ENCODE assay signal across 1 cellular context in the genomic region with DNA sequence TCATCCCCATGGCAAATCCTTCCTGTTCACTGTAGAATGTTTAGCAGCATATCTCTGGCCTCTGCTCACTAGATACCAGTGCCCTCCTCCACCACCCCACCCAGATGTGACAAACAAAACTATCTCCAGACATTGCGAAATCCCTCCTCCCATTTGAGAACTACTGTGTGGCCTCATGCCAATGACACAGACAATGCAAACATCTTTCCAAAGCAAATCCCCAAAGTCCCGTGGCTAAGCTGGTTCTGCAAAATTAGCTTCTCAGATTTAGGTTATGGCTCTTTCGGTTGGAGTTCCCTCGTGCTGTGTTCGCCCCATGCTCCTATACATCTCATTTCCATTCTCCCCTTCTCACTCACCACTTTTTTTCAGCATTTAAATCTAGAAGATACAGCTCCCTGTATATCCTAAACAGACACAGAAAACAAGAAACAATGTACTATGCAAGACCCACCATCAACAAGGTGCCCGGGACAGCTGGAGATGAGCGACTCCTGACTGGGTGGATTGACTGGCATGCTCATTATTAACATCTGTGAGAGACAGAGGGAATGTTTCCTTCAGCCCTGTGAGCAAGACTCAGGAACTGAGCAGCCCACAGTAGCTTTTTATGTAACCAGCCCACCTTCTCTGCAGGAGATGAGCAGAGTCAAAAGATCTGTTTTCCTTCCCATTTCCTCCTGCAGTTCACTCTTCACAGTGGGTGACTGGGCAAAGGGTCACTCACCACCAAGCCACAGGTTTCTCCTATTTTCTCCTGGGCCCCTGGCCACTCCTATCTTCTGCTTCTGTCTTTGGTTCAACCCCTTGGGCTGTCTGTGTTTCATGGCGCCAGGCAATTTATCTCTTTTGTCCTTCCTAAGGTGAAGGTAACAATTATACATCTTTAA.
TF ChIP-seq lines count a peak whose summit lies in the region.

No MANE protein-coding gene starts in this region.

TF ChIP-seq in HepG2, 621 proteins besides CTCF, POLR2A, EP300 and RAD21 (continued from another document and continues in another):
- TF ChIP-seq, protein P1, sequence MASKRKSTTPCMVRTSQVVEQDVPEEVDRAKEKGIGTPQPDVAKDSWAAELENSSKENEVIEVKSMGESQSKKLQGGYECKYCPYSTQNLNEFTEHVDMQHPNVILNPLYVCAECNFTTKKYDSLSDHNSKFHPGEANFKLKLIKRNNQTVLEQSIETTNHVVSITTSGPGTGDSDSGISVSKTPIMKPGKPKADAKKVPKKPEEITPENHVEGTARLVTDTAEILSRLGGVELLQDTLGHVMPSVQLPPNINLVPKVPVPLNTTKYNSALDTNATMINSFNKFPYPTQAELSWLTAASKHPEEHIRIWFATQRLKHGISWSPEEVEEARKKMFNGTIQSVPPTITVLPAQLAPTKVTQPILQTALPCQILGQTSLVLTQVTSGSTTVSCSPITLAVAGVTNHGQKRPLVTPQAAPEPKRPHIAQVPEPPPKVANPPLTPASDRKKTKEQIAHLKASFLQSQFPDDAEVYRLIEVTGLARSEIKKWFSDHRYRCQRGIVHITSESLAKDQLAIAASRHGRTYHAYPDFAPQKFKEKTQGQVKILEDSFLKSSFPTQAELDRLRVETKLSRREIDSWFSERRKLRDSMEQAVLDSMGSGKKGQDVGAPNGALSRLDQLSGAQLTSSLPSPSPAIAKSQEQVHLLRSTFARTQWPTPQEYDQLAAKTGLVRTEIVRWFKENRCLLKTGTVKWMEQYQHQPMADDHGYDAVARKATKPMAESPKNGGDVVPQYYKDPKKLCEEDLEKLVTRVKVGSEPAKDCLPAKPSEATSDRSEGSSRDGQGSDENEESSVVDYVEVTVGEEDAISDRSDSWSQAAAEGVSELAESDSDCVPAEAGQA (IDR thresholded peaks at IDR 0.05; ENCODE audit: low read depth): no peak
- TF ChIP-seq, protein P1 (CRISPR knock-in tag; IDR thresholded peaks at IDR 0.05; ENCODE audit: borderline replicate concordance): no peak
- TF ChIP-seq IKZF4 (CRISPR knock-in tag; IDR thresholded peaks at IDR 0.05; ENCODE audit: borderline replicate concordance, low read depth, not compliant biosample characterization): no peak
- TF ChIP-seq, protein P2, sequence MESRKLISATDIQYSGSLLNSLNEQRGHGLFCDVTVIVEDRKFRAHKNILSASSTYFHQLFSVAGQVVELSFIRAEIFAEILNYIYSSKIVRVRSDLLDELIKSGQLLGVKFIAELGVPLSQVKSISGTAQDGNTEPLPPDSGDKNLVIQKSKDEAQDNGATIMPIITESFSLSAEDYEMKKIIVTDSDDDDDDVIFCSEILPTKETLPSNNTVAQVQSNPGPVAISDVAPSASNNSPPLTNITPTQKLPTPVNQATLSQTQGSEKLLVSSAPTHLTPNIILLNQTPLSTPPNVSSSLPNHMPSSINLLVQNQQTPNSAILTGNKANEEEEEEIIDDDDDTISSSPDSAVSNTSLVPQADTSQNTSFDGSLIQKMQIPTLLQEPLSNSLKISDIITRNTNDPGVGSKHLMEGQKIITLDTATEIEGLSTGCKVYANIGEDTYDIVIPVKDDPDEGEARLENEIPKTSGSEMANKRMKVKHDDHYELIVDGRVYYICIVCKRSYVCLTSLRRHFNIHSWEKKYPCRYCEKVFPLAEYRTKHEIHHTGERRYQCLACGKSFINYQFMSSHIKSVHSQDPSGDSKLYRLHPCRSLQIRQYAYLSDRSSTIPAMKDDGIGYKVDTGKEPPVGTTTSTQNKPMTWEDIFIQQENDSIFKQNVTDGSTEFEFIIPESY (CRISPR knock-in tag; IDR thresholded peaks at IDR 0.05): no peak
- peak; percentile 22; the same call in 1 of the 2 replicates for TF ChIP-seq ETV5 (CRISPR knock-in tag; IDR thresholded peaks at IDR 0.05; ENCODE audit: borderline replicate concordance)
- TF ChIP-seq MATR3 (CRISPR knock-in tag; IDR thresholded peaks at IDR 0.05): no peak
- TF ChIP-seq, protein P3, sequence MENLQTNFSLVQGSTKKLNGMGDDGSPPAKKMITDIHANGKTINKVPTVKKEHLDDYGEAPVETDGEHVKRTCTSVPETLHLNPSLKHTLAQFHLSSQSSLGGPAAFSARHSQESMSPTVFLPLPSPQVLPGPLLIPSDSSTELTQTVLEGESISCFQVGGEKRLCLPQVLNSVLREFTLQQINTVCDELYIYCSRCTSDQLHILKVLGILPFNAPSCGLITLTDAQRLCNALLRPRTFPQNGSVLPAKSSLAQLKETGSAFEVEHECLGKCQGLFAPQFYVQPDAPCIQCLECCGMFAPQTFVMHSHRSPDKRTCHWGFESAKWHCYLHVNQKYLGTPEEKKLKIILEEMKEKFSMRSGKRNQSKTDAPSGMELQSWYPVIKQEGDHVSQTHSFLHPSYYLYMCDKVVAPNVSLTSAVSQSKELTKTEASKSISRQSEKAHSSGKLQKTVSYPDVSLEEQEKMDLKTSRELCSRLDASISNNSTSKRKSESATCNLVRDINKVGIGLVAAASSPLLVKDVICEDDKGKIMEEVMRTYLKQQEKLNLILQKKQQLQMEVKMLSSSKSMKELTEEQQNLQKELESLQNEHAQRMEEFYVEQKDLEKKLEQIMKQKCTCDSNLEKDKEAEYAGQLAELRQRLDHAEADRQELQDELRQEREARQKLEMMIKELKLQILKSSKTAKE (CRISPR knock-in tag; IDR thresholded peaks at IDR 0.05; ENCODE audit: borderline replicate concordance): peak; percentile 95
- TF ChIP-seq, protein P4, sequence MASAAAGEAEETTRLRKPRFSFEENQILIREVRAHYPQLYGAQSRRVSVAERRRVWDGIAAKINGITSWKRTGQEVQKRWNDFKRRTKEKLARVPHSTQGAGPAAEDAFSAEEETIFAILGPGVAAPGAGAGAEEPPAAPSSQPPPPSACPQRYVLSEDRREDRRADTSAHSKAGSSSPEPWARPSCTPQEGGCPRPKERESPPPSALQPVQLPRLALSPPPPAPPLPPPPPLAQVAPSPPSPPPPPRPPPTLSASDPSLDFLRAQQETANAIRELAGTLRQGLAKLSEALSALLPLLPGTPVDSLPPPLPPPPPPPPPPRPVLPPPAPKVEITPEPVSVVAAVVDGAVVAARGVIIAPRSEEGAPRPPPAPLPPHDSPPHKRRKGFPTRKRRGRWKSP (CRISPR knock-in tag; IDR thresholded peaks at IDR 0.05): peak; percentile 69; the same call in 1 of the 2 replicates
- no peak for TF ChIP-seq HOXA7 (CRISPR knock-in tag; IDR thresholded peaks at IDR 0.05)
- TF ChIP-seq KDM3A (CRISPR knock-in tag; IDR thresholded peaks at IDR 0.05; ENCODE audit: low read depth): peak; percentile 85; the same call in 1 of the 2 replicates
- peak in 1 of 2 experiments; percentile 95; a peak in 2 of 4 replicates for TF ChIP-seq KLF16 (CRISPR knock-in tag; IDR thresholded peaks at IDR 0.05)
- no peak for TF ChIP-seq AGO2 (optimal IDR thresholded peaks at IDR 0.05; ENCODE audit: low read depth, low read length)
- TF ChIP-seq, protein P5, sequence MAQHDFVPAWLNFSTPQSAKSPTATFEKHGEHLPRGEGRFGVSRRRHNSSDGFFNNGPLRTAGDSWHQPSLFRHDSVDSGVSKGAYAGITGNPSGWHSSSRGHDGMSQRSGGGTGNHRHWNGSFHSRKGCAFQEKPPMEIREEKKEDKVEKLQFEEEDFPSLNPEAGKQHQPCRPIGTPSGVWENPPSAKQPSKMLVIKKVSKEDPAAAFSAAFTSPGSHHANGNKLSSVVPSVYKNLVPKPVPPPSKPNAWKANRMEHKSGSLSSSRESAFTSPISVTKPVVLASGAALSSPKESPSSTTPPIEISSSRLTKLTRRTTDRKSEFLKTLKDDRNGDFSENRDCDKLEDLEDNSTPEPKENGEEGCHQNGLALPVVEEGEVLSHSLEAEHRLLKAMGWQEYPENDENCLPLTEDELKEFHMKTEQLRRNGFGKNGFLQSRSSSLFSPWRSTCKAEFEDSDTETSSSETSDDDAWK (CRISPR knock-in tag; IDR thresholded peaks at IDR 0.05): no peak
- TF ChIP-seq ADNP (CRISPR knock-in tag; IDR thresholded peaks at IDR 0.05): no peak
- no peak for TF ChIP-seq ZBTB8A (CRISPR knock-in tag; IDR thresholded peaks at IDR 0.05; ENCODE audit: borderline replicate concordance, low read depth)
- TF ChIP-seq ZNF468 (CRISPR knock-in tag; IDR thresholded peaks at IDR 0.05): no peak
- TF ChIP-seq EZH2 (conservative IDR thresholded peaks at IDR 0.05; ENCODE audit: low read depth, low read length): no peak
- TF ChIP-seq, protein P6, sequence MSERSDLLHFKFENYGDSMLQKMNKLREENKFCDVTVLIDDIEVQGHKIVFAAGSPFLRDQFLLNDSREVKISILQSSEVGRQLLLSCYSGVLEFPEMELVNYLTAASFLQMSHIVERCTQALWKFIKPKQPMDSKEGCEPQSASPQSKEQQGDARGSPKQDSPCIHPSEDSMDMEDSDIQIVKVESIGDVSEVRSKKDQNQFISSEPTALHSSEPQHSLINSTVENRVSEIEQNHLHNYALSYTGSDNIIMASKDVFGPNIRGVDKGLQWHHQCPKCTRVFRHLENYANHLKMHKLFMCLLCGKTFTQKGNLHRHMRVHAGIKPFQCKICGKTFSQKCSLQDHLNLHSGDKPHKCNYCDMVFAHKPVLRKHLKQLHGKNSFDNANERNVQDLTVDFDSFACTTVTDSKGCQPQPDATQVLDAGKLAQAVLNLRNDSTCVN (CRISPR knock-in tag; IDR thresholded peaks at IDR 0.05; ENCODE audit: borderline replicate concordance): no peak
- TF ChIP-seq ZNF331 (CRISPR knock-in tag; IDR thresholded peaks at IDR 0.05): peak; percentile 96
- no peak for TF ChIP-seq HIVEP1 (CRISPR knock-in tag; IDR thresholded peaks at IDR 0.05)
- no peak for TF ChIP-seq PAF1 (CRISPR knock-in tag; IDR thresholded peaks at IDR 0.05)
- TF ChIP-seq ARNTL (CRISPR knock-in tag; IDR thresholded peaks at IDR 0.05): peak; percentile 85
- TF ChIP-seq, protein P7, sequence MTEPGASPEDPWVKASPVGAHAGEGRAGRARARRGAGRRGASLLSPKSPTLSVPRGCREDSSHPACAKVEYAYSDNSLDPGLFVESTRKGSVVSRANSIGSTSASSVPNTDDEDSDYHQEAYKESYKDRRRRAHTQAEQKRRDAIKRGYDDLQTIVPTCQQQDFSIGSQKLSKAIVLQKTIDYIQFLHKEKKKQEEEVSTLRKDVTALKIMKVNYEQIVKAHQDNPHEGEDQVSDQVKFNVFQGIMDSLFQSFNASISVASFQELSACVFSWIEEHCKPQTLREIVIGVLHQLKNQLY (CRISPR knock-in tag; IDR thresholded peaks at IDR 0.05): peak; percentile 82
- TF ChIP-seq PAX8 (CRISPR knock-in tag; IDR thresholded peaks at IDR 0.05; ENCODE audit: borderline replicate concordance): no peak
- no peak for TF ChIP-seq ZFP37 (CRISPR knock-in tag; IDR thresholded peaks at IDR 0.05; ENCODE audit: borderline replicate concordance)
- TF ChIP-seq ZNF33B (CRISPR knock-in tag; IDR thresholded peaks at IDR 0.05): no peak
- no peak for TF ChIP-seq ZNF768 (CRISPR knock-in tag; IDR thresholded peaks at IDR 0.05)
- TF ChIP-seq HDAC2 (CRISPR knock-in tag; IDR thresholded peaks at IDR 0.05): peak; percentile 95
- no peak for TF ChIP-seq GTF2F1 (IDR thresholded peaks at IDR 0.05; ENCODE audit: low read length)
- TF ChIP-seq STAG1 (CRISPR knock-in tag; IDR thresholded peaks at IDR 0.05): no peak; the same call in 1 of the 2 replicates
- no peak for TF ChIP-seq WIZ (CRISPR knock-in tag; IDR thresholded peaks at IDR 0.05)
- TF ChIP-seq, protein P8, sequence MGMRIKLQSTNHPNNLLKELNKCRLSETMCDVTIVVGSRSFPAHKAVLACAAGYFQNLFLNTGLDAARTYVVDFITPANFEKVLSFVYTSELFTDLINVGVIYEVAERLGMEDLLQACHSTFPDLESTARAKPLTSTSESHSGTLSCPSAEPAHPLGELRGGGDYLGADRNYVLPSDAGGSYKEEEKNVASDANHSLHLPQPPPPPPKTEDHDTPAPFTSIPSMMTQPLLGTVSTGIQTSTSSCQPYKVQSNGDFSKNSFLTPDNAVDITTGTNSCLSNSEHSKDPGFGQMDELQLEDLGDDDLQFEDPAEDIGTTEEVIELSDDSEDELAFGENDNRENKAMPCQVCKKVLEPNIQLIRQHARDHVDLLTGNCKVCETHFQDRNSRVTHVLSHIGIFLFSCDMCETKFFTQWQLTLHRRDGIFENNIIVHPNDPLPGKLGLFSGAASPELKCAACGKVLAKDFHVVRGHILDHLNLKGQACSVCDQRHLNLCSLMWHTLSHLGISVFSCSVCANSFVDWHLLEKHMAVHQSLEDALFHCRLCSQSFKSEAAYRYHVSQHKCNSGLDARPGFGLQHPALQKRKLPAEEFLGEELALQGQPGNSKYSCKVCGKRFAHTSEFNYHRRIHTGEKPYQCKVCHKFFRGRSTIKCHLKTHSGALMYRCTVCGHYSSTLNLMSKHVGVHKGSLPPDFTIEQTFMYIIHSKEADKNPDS (CRISPR knock-in tag; IDR thresholded peaks at IDR 0.05): no peak
- no peak for TF ChIP-seq SSRP1 (CRISPR knock-in tag; IDR thresholded peaks at IDR 0.05)
- TF ChIP-seq, protein P9, sequence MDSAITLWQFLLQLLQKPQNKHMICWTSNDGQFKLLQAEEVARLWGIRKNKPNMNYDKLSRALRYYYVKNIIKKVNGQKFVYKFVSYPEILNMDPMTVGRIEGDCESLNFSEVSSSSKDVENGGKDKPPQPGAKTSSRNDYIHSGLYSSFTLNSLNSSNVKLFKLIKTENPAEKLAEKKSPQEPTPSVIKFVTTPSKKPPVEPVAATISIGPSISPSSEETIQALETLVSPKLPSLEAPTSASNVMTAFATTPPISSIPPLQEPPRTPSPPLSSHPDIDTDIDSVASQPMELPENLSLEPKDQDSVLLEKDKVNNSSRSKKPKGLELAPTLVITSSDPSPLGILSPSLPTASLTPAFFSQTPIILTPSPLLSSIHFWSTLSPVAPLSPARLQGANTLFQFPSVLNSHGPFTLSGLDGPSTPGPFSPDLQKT (CRISPR knock-in tag; IDR thresholded peaks at IDR 0.05; ENCODE audit: borderline replicate concordance): no peak
- no peak for TF ChIP-seq DMAP1 (CRISPR knock-in tag; IDR thresholded peaks at IDR 0.05)
- no peak for TF ChIP-seq RFXANK (CRISPR knock-in tag; IDR thresholded peaks at IDR 0.05)
- TF ChIP-seq ATRX (CRISPR knock-in tag; IDR thresholded peaks at IDR 0.05; ENCODE audit: borderline replicate concordance): no peak
- TF ChIP-seq PHF21A (CRISPR knock-in tag; IDR thresholded peaks at IDR 0.05): peak; percentile 70; the same call in 1 of the 2 replicates
- TF ChIP-seq SMAD1 (CRISPR knock-in tag; IDR thresholded peaks at IDR 0.05; ENCODE audit: borderline replicate concordance, low read depth): no peak
- no peak for TF ChIP-seq ZNF282 (IDR thresholded peaks at IDR 0.05; ENCODE audit: partially characterized antibody)
- TF ChIP-seq ZNF777 (CRISPR knock-in tag; IDR thresholded peaks at IDR 0.05): no peak
